In the genomic region with DNA sequence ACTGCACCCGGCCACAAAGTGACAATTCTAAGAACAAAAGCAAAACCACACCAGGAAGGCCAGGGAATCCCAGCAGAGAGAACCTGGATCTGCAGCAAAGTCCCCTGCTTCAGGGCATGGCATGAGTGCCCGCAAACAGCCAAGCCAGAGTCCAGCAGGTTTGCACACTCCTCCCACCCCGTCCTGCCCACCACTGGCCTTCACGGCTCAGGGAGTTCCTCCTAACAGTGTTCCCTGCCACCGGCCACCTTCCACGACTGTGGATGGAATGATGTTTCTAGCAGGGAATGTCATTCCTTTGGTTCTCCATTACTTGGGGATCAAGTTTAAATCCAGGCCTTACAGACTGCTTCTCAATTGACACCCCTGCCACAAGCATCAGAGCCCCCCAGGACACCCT, we compare ENCODE assay signal across 21 cellular contexts. TPM values are rescaled to one million over a fixed set of nuclear protein-coding genes. Genes with fewer than 3 reads are reported as not detected.
"Had no signal": no experiment of that assay in that cellular context is flagged by ENCODE, and none has a peak within 500 bp of the region (broad histone marks: within the 10 kb centered on the region; RNA-seq: fewer than 3 reads in every experiment).

No MANE protein-coding gene starts in this region.

- H3K36me3 ChIP-seq: prostate gland, right atrium auricular region, thyroid gland, upper lobe of right lung, uterus had no signal

- FAIRE-seq: frontal cortex, keratinocyte had no signal

- H3K27me3 ChIP-seq: right atrium auricular region, sigmoid colon, stomach, thyroid gland, upper lobe of right lung, uterus had no signal

- H3K79me2 ChIP-seq: parathyroid adenoma had no signal

- H3K4me3 ChIP-seq: prostate gland, right atrium auricular region, sigmoid colon, stomach, thyroid gland, upper lobe of right lung, uterus had no signal

- DNase-seq: cortex of kidney; effector memory CD8-positive, alpha-beta T cell; hypothalamus; mesenchymal stem cell; midbrain; naive thymus-derived CD4-positive, alpha-beta T cell; sigmoid colon; stimulated activated CD4-positive, alpha-beta T cell treated with anti-CD3 and anti-CD28 coated beads, Interleukin-2, amount 100 ng/mL, for 24 hours; stimulated activated CD4-positive, alpha-beta T cell treated with anti-CD3 and anti-CD28 coated beads, Interleukin-4, amount 100 ng/mL, for 24 hours; stimulated activated naive CD4-positive, alpha-beta T cell treated with Interleukin-2 at 50 U/mL for 16 hours; thyroid gland; upper lobe of right lung; uterus had no signal

- H3K9me3 ChIP-seq: prostate gland, right atrium auricular region, sigmoid colon, stomach, thyroid gland, upper lobe of right lung, uterus had no signal

- H3K9ac ChIP-seq: parathyroid adenoma had no signal

- H3K27ac ChIP-seq: parathyroid adenoma, prostate gland, right atrium auricular region, sigmoid colon, stomach, thyroid gland, upper lobe of right lung, uterus had no signal

- ATAC-seq: effector memory CD8-positive, alpha-beta T cell; left lobe of liver; naive thymus-derived CD4-positive, alpha-beta T cell; stimulated activated effector memory CD8-positive, alpha-beta T cell treated with anti-CD3 and anti-CD28 coated beads, Interleukin-12 subunit alpha, Interleukin-12 subunit beta, amount 100 ng/mL, for 72 hours; upper lobe of right lung had no signal

- H2AFZ ChIP-seq: parathyroid adenoma had no signal

- H3K4me1 ChIP-seq: parathyroid adenoma, prostate gland, thyroid gland, uterus had no signal

RNA-seq across cellular contexts. Expression of gene B3GNT7, which starts 42.0 kb away (rescaled TPM):
- polyA plus RNA-seq: keratinocyte; naive thymus-derived CD4-positive, alpha-beta T cell had no signal
